ENCODE assay signal across 24 cellular contexts in the genomic region with DNA sequence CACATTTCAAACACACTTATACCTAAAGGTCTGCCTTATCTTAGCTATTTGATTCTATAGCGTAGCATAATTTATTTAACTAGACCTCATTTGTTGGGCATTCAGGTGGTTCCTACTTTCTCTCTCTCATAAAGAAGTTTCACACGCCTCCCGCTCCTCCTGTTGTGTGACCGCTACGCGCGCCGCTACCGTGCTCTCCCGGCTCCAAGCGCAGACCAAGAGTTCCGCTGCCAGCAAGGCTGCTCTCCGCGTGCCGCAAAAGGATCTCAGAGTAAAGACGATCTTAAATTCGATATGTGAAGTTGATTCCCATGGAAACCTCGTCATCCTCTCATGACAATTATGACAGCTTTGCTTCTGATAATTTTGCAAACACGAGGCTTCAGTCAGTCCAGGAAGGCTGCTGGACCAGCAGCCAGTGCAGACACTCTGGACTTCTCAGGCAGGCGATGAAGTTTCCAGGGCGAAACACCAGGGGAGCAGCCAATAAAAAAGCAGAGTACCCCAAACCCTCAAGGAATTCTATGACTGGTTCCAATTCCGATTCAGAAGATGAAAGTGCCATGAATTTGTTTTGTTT. TPM values are rescaled to one million over a fixed set of nuclear protein-coding genes. Genes with fewer than 3 reads are reported as not detected.
A peak's percentile ranks its signal among the peaks of the same experiment; 100 is the strongest.
DNase-seq lines count a peak whose midpoint lies in the region; ATAC-seq, FAIRE-seq and TF ChIP-seq lines count a peak whose summit lies in the region.
"Had no signal": no experiment of that assay in that cellular context is flagged by ENCODE, and none has a peak within 500 bp of the region (broad histone marks: within the 10 kb centered on the region; RNA-seq: fewer than 3 reads in every experiment).

No MANE protein-coding gene starts in this region.

- H3K27ac ChIP-seq in HepG2 (ENCODE audit: extremely low read length, insufficient read depth, low read length) (no peak overlapping the region), right lobe of liver (no peak overlapping the region)
- H3K27ac ChIP-seq: right atrium auricular region had no signal

- no peak overlapping the region for H3K9ac ChIP-seq in HepG2 (ENCODE audit: insufficient read depth, low read depth, low read length)

- ATAC-seq in HepG2 = no peak
- ATAC-seq in right lobe of liver = no peak
- no peak for ATAC-seq in natural killer cell
- ATAC-seq: left colon; mucosa of descending colon; stimulated activated effector memory CD8-positive, alpha-beta T cell treated with anti-CD3 and anti-CD28 coated beads, Interleukin-12 subunit alpha, Interleukin-12 subunit beta, amount 100 ng/mL, for 72 hours; T-helper 17 cell had no signal

- in situ Hi-C loops in HepG2 (cut with HindIII; ENCODE audit: extremely low pct_ligation_motif_present, low pct_unique_long_range_greater_than_20kb) = no loop called here

- H4K20me1 ChIP-seq in HepG2 (ENCODE audit: insufficient read depth, low read length) = no peaks in the 10 kb centered on the region

- TF ChIP-seq CTCF in HepG2 (CRISPR knock-in tag; IDR thresholded peaks at IDR 0.05) (no peak), right lobe of liver (IDR thresholded peaks at IDR 0.05) (no peak), brain (conservative IDR thresholded peaks at IDR 0.05) (no peak), type B pancreatic cell (conservative IDR thresholded peaks at IDR 0.05) (no peak), natural killer cell (IDR thresholded peaks at IDR 0.05) (no peak)

- H3K36me3 Mint-ChIP-seq in brain (no peaks in the 10 kb centered on the region), type B pancreatic cell (no peaks in the 10 kb centered on the region), natural killer cell (no peaks in the 10 kb centered on the region)
- H3K36me3 Mint-ChIP-seq: CD14-positive monocyte; stimulated activated effector memory CD8-positive, alpha-beta T cell treated with anti-CD3 and anti-CD28 coated beads, Interleukin-12 subunit alpha, Interleukin-12 subunit beta, amount 100 ng/mL, for 72 hours had no signal

- H3K4me3 Mint-ChIP-seq in brain (peak overlapping the region in 4 of 5 experiments; percentile 36 to 80 (median 54)), type B pancreatic cell (peak overlapping the region; percentile 73), natural killer cell (no peak overlapping the region)
- H3K4me3 Mint-ChIP-seq: activated naive CD8-positive, alpha-beta T cell; stimulated activated effector memory CD8-positive, alpha-beta T cell treated with anti-CD3 and anti-CD28 coated beads, Interleukin-12 subunit alpha, Interleukin-12 subunit beta, amount 100 ng/mL, for 72 hours; T-helper 17 cell had no signal

- POLR2A ChIA-PET in HepG2 (lab: Yijun Ruan, JAX) = no interaction called here

- H3K27me3 Mint-ChIP-seq in brain (peaks cover 68% of the 10 kb centered on the region), type B pancreatic cell (peaks cover 59% of the 10 kb centered on the region), natural killer cell (ENCODE audit: low read depth in 2 of 2) (peaks cover 38 to 52% of the 10 kb centered on the region in 2 donors)

- H3K36me3 ChIP-seq in HepG2 (replicated peaks in 1 of 2; ENCODE audit: control insufficient read depth in 1 of 2, insufficient read depth in 2 of 2, low read length in 2 of 2) (no peaks in the 10 kb centered on the region), right lobe of liver (no peaks in the 10 kb centered on the region)
- H3K36me3 ChIP-seq: right atrium auricular region had no signal

- peaks cover 5% of the 10 kb centered on the region for H3K4me1 Mint-ChIP-seq in brain
- no peaks in the 10 kb centered on the region for H3K4me1 Mint-ChIP-seq in type B pancreatic cell (ENCODE audit: unreplicated experiment)
- H3K4me1 Mint-ChIP-seq in natural killer cell = no peaks in the 10 kb centered on the region
- H3K4me1 Mint-ChIP-seq: CD14-positive monocyte had no signal

- WGBS in HepG2 (ENCODE audit: low lambda C conversion rate) = 72% methylated on average over 22 of the region's 22 CpGs
- 11% methylated on average over 22 of the region's 22 CpGs for WGBS in right lobe of liver (ENCODE audit: insufficient coverage, low coverage, low lambda C conversion rate, missing lambda C conversion rate)

- peaks cover 4 to 23% of the 10 kb centered on the region in 2 experiments; a peak in 3 of 5 replicates for H3K27me3 ChIP-seq in HepG2 (ENCODE audit: control insufficient read depth in 1 of 2, insufficient read depth in 2 of 2, low read length in 2 of 2)
- H3K27me3 ChIP-seq in right lobe of liver = peaks cover 0 to 10% of the 10 kb centered on the region in 2 donors
- H3K27me3 ChIP-seq: right atrium auricular region had no signal

- CTCF ChIA-PET in HepG2 (lab: Yijun Ruan, JAX; ENCODE audit: low intra/inter-chr PET ratio, low total read pairs) = no interaction called here

- H2AFZ ChIP-seq in HepG2 (ENCODE audit: low read length) = no peak overlapping the region

- H3K4me3 ChIP-seq in HepG2 (replicated peaks in 1 of 3; ENCODE audit: insufficient read depth in 1 of 3, low read depth in 2 of 3, low read length in 3 of 3) = no peak overlapping the region
- H3K4me3 ChIP-seq in right lobe of liver = no peak overlapping the region
- H3K4me3 ChIP-seq: mucosa of descending colon, right atrium auricular region had no signal

- TF ChIP-seq EP300 in HepG2 (IDR thresholded peaks at IDR 0.05; ENCODE audit: low read depth in 2 of 2, low read length in 2 of 2) = no peak
- TF ChIP-seq EP300 in HepG2 (CRISPR knock-in tag; IDR thresholded peaks at IDR 0.05; ENCODE audit: borderline replicate concordance) = no peak

- H3K9me3 ChIP-seq in HepG2 (ENCODE audit: low read length) (no peaks in the 10 kb centered on the region), right lobe of liver (no peaks in the 10 kb centered on the region)
- H3K9me3 ChIP-seq: mucosa of descending colon, right atrium auricular region had no signal

- no peak for FAIRE-seq in HepG2 (lab: Jason Lieb, UNC)
- FAIRE-seq: colon had no signal

- no peaks in the 10 kb centered on the region for H3K4me1 ChIP-seq in HepG2 (ENCODE audit: insufficient read depth, low read length)
- no peaks in the 10 kb centered on the region for H3K4me1 ChIP-seq in right lobe of liver
- H3K4me1 ChIP-seq: right atrium auricular region had no signal

- intact Hi-C loops in HepG2 (cut with micrococcal nuclease; ENCODE audit: unreplicated experiment) = no loop called here
- intact Hi-C loops in right lobe of liver (cut with DNase I) = no loop called here
- intact Hi-C loops in natural killer cell (cut with micrococcal nuclease) = no loop called here

- no peak for DNase-seq in HepG2 (ENCODE audit: low spot score)
- DNase-seq in right lobe of liver = no peak
- DNase-seq in left kidney (ENCODE audit: low read depth, low spot score) = peak; percentile 51
- DNase-seq in type B pancreatic cell (ENCODE audit: extremely low spot score, unreplicated experiment) = no peak
- DNase-seq in activated CD8-positive, alpha-beta memory T cell treated with anti-CD3 and anti-CD28 coated beads for 24 hours = no peak
- DNase-seq in 8988T = no peak
- no peak for DNase-seq in natural killer cell
- DNase-seq: activated CD4-positive, CD25-positive, alpha-beta regulatory T cell; DMS 273 treated with DMSO at 0.1 percent for 48 hours; left colon; mucosa of descending colon; NCI-H1105 treated with DMSO at 0.1 percent for 48 hours; occipital lobe; SHP77; T-helper 17 cell had no signal

- BruUV-seq in HepG2 (replicated peaks; lab: Mats Ljungman, UMichigan) = no TSS peak

- no peaks in the 10 kb centered on the region for H3K79me2 ChIP-seq in HepG2 (ENCODE audit: insufficient read depth, low read length)

- TF ChIP-seq POLR2A in HepG2 (IDR thresholded peaks at IDR 0.05; ENCODE audit: insufficient read depth in 1 of 2, low read depth in 2 of 2, low read length in 2 of 2) = no peak
- TF ChIP-seq POLR2A in right lobe of liver (IDR thresholded peaks at IDR 0.05) = no peak

- no peak overlapping the region for H3K4me2 ChIP-seq in HepG2 (ENCODE audit: low read depth, low read length)

- TF ChIP-seq RAD21 in HepG2 (CRISPR knock-in tag; IDR thresholded peaks at IDR 0.05) = no peak

- H3K27ac Mint-ChIP-seq in brain (no peak overlapping the region), type B pancreatic cell (no peak overlapping the region), natural killer cell (no peak overlapping the region)
- H3K27ac Mint-ChIP-seq: activated naive CD8-positive, alpha-beta T cell; CD14-positive monocyte; stimulated activated effector memory CD8-positive, alpha-beta T cell treated with anti-CD3 and anti-CD28 coated beads, Interleukin-12 subunit alpha, Interleukin-12 subunit beta, amount 100 ng/mL, for 72 hours; T-helper 17 cell had no signal

- H3K9me3 Mint-ChIP-seq in brain = no peaks in the 10 kb centered on the region
- H3K9me3 Mint-ChIP-seq in type B pancreatic cell = no peaks in the 10 kb centered on the region
- H3K9me3 Mint-ChIP-seq in natural killer cell = no peaks in the 10 kb centered on the region
- H3K9me3 Mint-ChIP-seq: stimulated activated effector memory CD8-positive, alpha-beta T cell treated with anti-CD3 and anti-CD28 coated beads, Interleukin-12 subunit alpha, Interleukin-12 subunit beta, amount 100 ng/mL, for 72 hours had no signal

RNA-seq across cellular contexts. Expression of a gene that starts 20.5 kb away (rescaled TPM):
- total RNA-seq in HepG2 (2016; rRNA removed; fragmentation: Illumina TruSeq; extraction: Trizol) = not detected in 2 replicates
- not detected in 2 replicates for total RNA-seq in HepG2 (2016; cell fraction: cytosol; rRNA removed; fragmentation: Illumina TruSeq; extraction: Trizol; ENCODE audit: low read depth)
- total RNA-seq in HepG2 (2016; cell fraction: insoluble cytoplasmic fraction; rRNA removed; fragmentation: Illumina TruSeq; extraction: Trizol) = not detected in 2 replicates
- total RNA-seq in HepG2 (2016; cell fraction: membrane; rRNA removed; fragmentation: Illumina TruSeq; extraction: Trizol) = not detected in 2 replicates
- total RNA-seq in HepG2 (2016; cell fraction: nucleus; rRNA removed; fragmentation: Illumina TruSeq; extraction: Trizol) = not detected in 2 replicates
- polyA plus RNA-seq in HepG2 (2011; rRNA removed) = not detected in 2 replicates
- polyA plus RNA-seq in HepG2 (2011; cell fraction: cytosol; rRNA removed) = not detected in 2 replicates
- polyA plus RNA-seq in HepG2 (2011; cell fraction: nucleus; rRNA removed) = not detected in 2 replicates
- not detected in 2 replicates for polyA plus RNA-seq in HepG2 (2012)
- polyA plus RNA-seq in HepG2 (2016; cell fraction: cytosol; fragmentation: Illumina TruSeq; extraction: Trizol; ENCODE audit: low read depth) = not detected in 2 replicates
- polyA plus RNA-seq in HepG2 (2016; cell fraction: insoluble cytoplasmic fraction; fragmentation: Illumina TruSeq; extraction: Trizol; ENCODE audit: low read depth) = not detected in 2 replicates
- polyA plus RNA-seq in HepG2 (2016; cell fraction: membrane; fragmentation: Illumina TruSeq; extraction: Trizol; ENCODE audit: low read depth) = not detected in 2 replicates
- polyA plus RNA-seq in HepG2 (2016; cell fraction: nucleus; fragmentation: Illumina TruSeq; extraction: Trizol; ENCODE audit: insufficient read depth, low read depth) = not detected in 2 replicates
- polyA minus RNA-seq in HepG2 (2011; rRNA and poly(A)+ RNA removed; ENCODE audit: low replicate concordance) = 0.26 and 1.4 TPM in 2 replicates
- not detected in 2 replicates for polyA minus RNA-seq in HepG2 (2011; cell fraction: cytosol; rRNA and poly(A)+ RNA removed)
- not detected in 2 replicates for polyA minus RNA-seq in HepG2 (2011; cell fraction: nucleus; rRNA and poly(A)+ RNA removed)
- under 1 TPM in 2 of 6 experiments, not detected in 4; 0.29 to 0.37 TPM for total RNA-seq in right lobe of liver
- 24.8 TPM for polyA plus RNA-seq in brain (ENCODE audit: insufficient read depth, low read depth, low replicate concordance)
- 10.5 and 28.9 TPM in 2 replicates for total RNA-seq in type B pancreatic cell (ENCODE audit: low replicate concordance)
- 1 to 10 TPM in 1 of 3 donors, not detected in 2; 2.0 TPM for total RNA-seq in natural killer cell
- total RNA-seq: LHCN-M2, occipital lobe, temporal lobe had no signal
- polyA plus RNA-seq: CD14-positive monocyte had no signal

RNA-seq across cellular contexts. Expression of a gene that starts 44.1 kb away (rescaled TPM):
- total RNA-seq in HepG2 (2016; rRNA removed; fragmentation: Illumina TruSeq; extraction: Trizol) (not detected in 2 replicates), right lobe of liver (not detected), type B pancreatic cell (ENCODE audit: low replicate concordance) (0.10 and 0.14 TPM in 2 replicates), natural killer cell (not detected)
- not detected in 2 replicates for total RNA-seq in HepG2 (2016; cell fraction: cytosol; rRNA removed; fragmentation: Illumina TruSeq; extraction: Trizol; ENCODE audit: low read depth)
- total RNA-seq in HepG2 (2016; cell fraction: insoluble cytoplasmic fraction; rRNA removed; fragmentation: Illumina TruSeq; extraction: Trizol) = not detected in 2 replicates
- not detected in 2 replicates for total RNA-seq in HepG2 (2016; cell fraction: membrane; rRNA removed; fragmentation: Illumina TruSeq; extraction: Trizol)
- not detected in 2 replicates for total RNA-seq in HepG2 (2016; cell fraction: nucleus; rRNA removed; fragmentation: Illumina TruSeq; extraction: Trizol)
- polyA plus RNA-seq in HepG2 (2011; rRNA removed) (0.01 TPM in 1 of 2 replicates, not detected in the other), brain (ENCODE audit: insufficient read depth, low read depth, low replicate concordance) (not detected)
- not detected in 2 replicates for polyA plus RNA-seq in HepG2 (2011; cell fraction: cytosol; rRNA removed)
- polyA plus RNA-seq in HepG2 (2011; cell fraction: nucleus; rRNA removed) = not detected in 2 replicates
- polyA plus RNA-seq in HepG2 (2012) = not detected in 2 replicates
- not detected in 2 replicates for polyA plus RNA-seq in HepG2 (2016; cell fraction: cytosol; fragmentation: Illumina TruSeq; extraction: Trizol; ENCODE audit: low read depth)
- polyA plus RNA-seq in HepG2 (2016; cell fraction: insoluble cytoplasmic fraction; fragmentation: Illumina TruSeq; extraction: Trizol; ENCODE audit: low read depth) = not detected in 2 replicates
- polyA plus RNA-seq in HepG2 (2016; cell fraction: membrane; fragmentation: Illumina TruSeq; extraction: Trizol; ENCODE audit: low read depth) = not detected in 2 replicates
- polyA plus RNA-seq in HepG2 (2016; cell fraction: nucleus; fragmentation: Illumina TruSeq; extraction: Trizol; ENCODE audit: insufficient read depth, low read depth) = not detected in 2 replicates
- not detected in 2 replicates for polyA minus RNA-seq in HepG2 (2011; rRNA and poly(A)+ RNA removed; ENCODE audit: low replicate concordance)
- polyA minus RNA-seq in HepG2 (2011; cell fraction: cytosol; rRNA and poly(A)+ RNA removed) = not detected in 2 replicates
- polyA minus RNA-seq in HepG2 (2011; cell fraction: nucleus; rRNA and poly(A)+ RNA removed) = not detected in 2 replicates
- total RNA-seq: activated CD8-positive, alpha-beta memory T cell treated with anti-CD3 and anti-CD28 coated beads for 36 hours; LHCN-M2; occipital lobe; right atrium auricular region; T-helper 17 cell; temporal lobe had no signal
- polyA plus RNA-seq: CD14-positive monocyte had no signal
